ENCODE assay signal across 2 cellular contexts in the genomic region with DNA sequence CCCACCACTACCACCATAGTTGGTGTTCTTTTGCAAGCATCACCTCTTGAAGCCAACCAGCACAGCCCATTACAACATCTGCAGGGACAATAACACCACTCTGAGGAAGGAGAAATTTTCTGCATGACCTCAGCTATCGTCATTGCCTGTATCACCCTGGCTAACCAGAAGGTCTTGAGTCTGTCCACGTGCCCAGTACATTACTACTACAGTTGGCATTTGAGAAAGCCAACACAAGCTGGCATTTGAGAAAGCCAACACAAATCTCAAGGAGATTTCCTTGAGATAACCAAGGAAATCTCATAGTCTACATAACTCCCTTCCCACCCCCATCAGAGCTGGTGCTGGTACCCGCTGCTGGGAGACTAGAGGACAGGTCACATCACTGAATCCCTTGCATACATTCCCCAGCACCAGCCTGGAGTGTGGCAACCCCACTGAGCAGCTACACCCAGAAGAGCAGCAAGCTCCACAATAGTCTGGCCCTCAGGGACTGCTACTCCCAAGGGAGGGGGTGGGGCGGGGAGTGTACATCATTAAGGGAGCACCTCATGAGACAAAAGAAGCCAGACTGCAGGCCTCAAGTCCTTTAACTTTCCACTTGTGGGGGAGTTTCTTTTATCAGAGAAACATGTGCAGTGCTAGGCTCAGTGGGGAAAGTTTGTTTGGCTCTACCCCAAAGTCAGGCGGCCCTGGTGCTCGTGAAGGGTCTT.
TF ChIP-seq lines count a peak whose summit lies in the region.

No MANE protein-coding gene starts in this region.

TF ChIP-seq in IMR-90, 13 proteins besides CTCF, POLR2A, EP300 and RAD21:
- TF ChIP-seq ELK1 (IDR thresholded peaks at IDR 0.05; ENCODE audit: borderline replicate concordance, low read depth, low read length), result no peak
- TF ChIP-seq BHLHE40 (IDR thresholded peaks at IDR 0.05; ENCODE audit: low read depth, low read length), result no peak
- TF ChIP-seq CHD1 (IDR thresholded peaks at IDR 0.05; ENCODE audit: low read depth, low read length), result no peak
- TF ChIP-seq RFX5 (IDR thresholded peaks at IDR 0.05; ENCODE audit: low read depth, low read length), result no peak
- no peak for TF ChIP-seq CEBPB (IDR thresholded peaks at IDR 0.05; ENCODE audit: low read depth, low read length)
- TF ChIP-seq MXI1 (IDR thresholded peaks at IDR 0.05; ENCODE audit: borderline replicate concordance, low read depth, low read length), result no peak
- TF ChIP-seq NFE2L2 (IDR thresholded peaks at IDR 0.05; ENCODE audit: low read depth, low read length), result no peak
- no peak for TF ChIP-seq SMC3 (IDR thresholded peaks at IDR 0.05; ENCODE audit: low read depth, low read length)
- TF ChIP-seq RCOR1 (IDR thresholded peaks at IDR 0.05; ENCODE audit: insufficient replicate concordance, low read length), result no peak
- TF ChIP-seq, protein P1, sequence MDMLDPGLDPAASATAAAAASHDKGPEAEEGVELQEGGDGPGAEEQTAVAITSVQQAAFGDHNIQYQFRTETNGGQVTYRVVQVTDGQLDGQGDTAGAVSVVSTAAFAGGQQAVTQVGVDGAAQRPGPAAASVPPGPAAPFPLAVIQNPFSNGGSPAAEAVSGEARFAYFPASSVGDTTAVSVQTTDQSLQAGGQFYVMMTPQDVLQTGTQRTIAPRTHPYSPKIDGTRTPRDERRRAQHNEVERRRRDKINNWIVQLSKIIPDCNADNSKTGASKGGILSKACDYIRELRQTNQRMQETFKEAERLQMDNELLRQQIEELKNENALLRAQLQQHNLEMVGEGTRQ (IDR thresholded peaks at IDR 0.05; ENCODE audit: low read depth, low read length), result no peak
- TF ChIP-seq MAZ (IDR thresholded peaks at IDR 0.05; ENCODE audit: borderline replicate concordance, low read depth, low read length), result no peak
- TF ChIP-seq MAFK (IDR thresholded peaks at IDR 0.05; ENCODE audit: low read depth, low read length), result no peak
- no peak for TF ChIP-seq FOS (IDR thresholded peaks at IDR 0.05; ENCODE audit: low read depth, low read length)

TF ChIP-seq in GM12878, 131 proteins besides CTCF, POLR2A, EP300 and RAD21:
- no peak for TF ChIP-seq JUND (IDR thresholded peaks at IDR 0.05; ENCODE audit: low read depth, low read length)
- no peak for TF ChIP-seq FOS (IDR thresholded peaks at IDR 0.05; ENCODE audit: borderline replicate concordance, extremely low read depth, insufficient read length)
- no peak for TF ChIP-seq ZBED1 (IDR thresholded peaks at IDR 0.05; ENCODE audit: borderline replicate concordance)
- peak; percentile 50 for TF ChIP-seq MEF2B (IDR thresholded peaks at IDR 0.05; ENCODE audit: partially characterized antibody, poor library complexity, severe bottlenecking)
- no peak for TF ChIP-seq PRDM15 (CRISPR knock-in tag; IDR thresholded peaks at IDR 0.05)
- TF ChIP-seq, protein P2, sequence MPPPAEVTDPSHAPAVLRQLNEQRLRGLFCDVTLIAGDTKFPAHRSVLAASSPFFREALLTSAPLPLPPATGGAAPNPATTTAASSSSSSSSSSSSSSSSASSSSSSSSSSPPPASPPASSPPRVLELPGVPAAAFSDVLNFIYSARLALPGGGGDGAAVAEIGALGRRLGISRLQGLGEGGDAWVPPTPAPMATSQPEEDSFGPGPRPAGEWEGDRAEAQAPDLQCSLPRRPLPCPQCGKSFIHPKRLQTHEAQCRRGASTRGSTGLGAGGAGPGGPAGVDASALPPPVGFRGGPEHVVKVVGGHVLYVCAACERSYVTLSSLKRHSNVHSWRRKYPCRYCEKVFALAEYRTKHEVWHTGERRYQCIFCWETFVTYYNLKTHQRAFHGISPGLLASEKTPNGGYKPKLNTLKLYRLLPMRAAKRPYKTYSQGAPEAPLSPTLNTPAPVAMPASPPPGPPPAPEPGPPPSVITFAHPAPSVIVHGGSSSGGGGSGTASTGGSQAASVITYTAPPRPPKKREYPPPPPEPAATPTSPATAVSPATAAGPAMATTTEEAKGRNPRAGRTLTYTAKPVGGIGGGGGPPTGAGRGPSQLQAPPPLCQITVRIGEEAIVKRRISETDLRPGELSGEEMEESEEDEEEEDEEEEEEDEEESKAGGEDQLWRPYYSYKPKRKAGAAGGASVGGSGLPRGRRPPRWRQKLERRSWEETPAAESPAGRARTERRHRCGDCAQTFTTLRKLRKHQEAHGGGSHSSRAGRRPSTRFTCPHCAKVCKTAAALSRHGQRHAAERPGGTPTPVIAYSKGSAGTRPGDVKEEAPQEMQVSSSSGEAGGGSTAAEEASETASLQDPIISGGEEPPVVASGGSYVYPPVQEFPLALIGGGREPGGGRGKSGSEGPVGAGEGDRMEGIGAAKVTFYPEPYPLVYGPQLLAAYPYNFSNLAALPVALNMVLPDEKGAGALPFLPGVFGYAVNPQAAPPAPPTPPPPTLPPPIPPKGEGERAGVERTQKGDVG (CRISPR knock-in tag; IDR thresholded peaks at IDR 0.05), result no peak
- no peak for TF ChIP-seq SMARCA5 (IDR thresholded peaks at IDR 0.05)
- no peak for TF ChIP-seq TCF7 (IDR thresholded peaks at IDR 0.05; ENCODE audit: borderline replicate concordance)
